ENCODE assay signal across 18 cellular contexts in genomic region chr5:79878131-79878630, GRCh38.
"Had no signal": no experiment of that assay in that cellular context is flagged by ENCODE, and none has a peak within 500 bp of the region (broad histone marks: within the 10 kb centered on the region; RNA-seq: fewer than 3 reads in every experiment).

No MANE protein-coding gene starts in this region.

- H3K4me1 ChIP-seq: foreskin keratinocyte, left lung, lower lobe of right lung had no signal

- DNase-seq: dorsolateral prefrontal cortex; effector CD4-positive, alpha-beta T cell; effector memory CD4-positive, alpha-beta T cell; foreskin keratinocyte; gastrocnemius medialis; heart right ventricle; hippocampal formation; left cardiac atrium; left lung; left ventricle myocardium superior; lower lobe of right lung; naive B cell had no signal

- H3K4me3 ChIP-seq: coronary artery, dorsolateral prefrontal cortex, esophagus muscularis mucosa, gastrocnemius medialis, heart right ventricle, left lung, lower lobe of right lung, mucosa of descending colon had no signal

- FAIRE-seq: endothelial cell of umbilical vein, islet of Langerhans, keratinocyte had no signal

- H3K9me3 ChIP-seq: esophagus muscularis mucosa, gastrocnemius medialis, heart right ventricle, left lung, lower lobe of right lung, mucosa of descending colon had no signal

- H3K27me3 ChIP-seq: dorsolateral prefrontal cortex, esophagus muscularis mucosa, gastrocnemius medialis, heart right ventricle had no signal

- H3K27ac ChIP-seq: coronary artery, dorsolateral prefrontal cortex, esophagus muscularis mucosa, foreskin keratinocyte, gastrocnemius medialis, heart right ventricle, left lung, lower lobe of right lung had no signal

- H3K36me3 ChIP-seq: esophagus muscularis mucosa, gastrocnemius medialis, heart right ventricle, left lung, lower lobe of right lung had no signal
